In genomic region chr14:86457729-86458128, GRCh38 we compare ENCODE assay signal across 24 cellular contexts.
"Had no signal": no experiment of that assay in that cellular context is flagged by ENCODE, and none has a peak within 500 bp of the region (broad histone marks: within the 10 kb centered on the region; RNA-seq: fewer than 3 reads in every experiment).

No MANE protein-coding gene starts in this region.

- DNase-seq: cortex of kidney; dermis blood vessel endothelial cell; dorsolateral prefrontal cortex; effector CD4-positive, alpha-beta T cell; effector CD8-positive, alpha-beta T cell; effector memory CD4-positive, alpha-beta T cell; effector memory CD8-positive, alpha-beta T cell; endodermal cell; erythroblast; esophagus squamous epithelium; foreskin fibroblast; foreskin keratinocyte; foreskin melanocyte; gastrocnemius medialis; head of caudate nucleus; heart left ventricle; heart right ventricle; hippocampal formation had no signal

- H3K4me2 ChIP-seq: hepatocyte had no signal

- H3K27me3 ChIP-seq: dorsolateral prefrontal cortex, esophagus muscularis mucosa, esophagus squamous epithelium, foreskin keratinocyte, gastrocnemius medialis, gastroesophageal sphincter, heart left ventricle, heart right ventricle, hepatocyte had no signal

- H3K9me3 ChIP-seq: esophagus muscularis mucosa, esophagus squamous epithelium, gastrocnemius medialis, gastroesophageal sphincter had no signal

- H3K36me3 ChIP-seq: esophagus muscularis mucosa, esophagus squamous epithelium, gastrocnemius medialis, gastroesophageal sphincter, heart left ventricle, heart right ventricle had no signal

- H3K4me3 ChIP-seq: coronary artery, dorsolateral prefrontal cortex, esophagus muscularis mucosa, esophagus squamous epithelium, gastrocnemius medialis, gastroesophageal sphincter, heart left ventricle, heart right ventricle, hepatocyte had no signal

- H3K27ac ChIP-seq: coronary artery, dorsolateral prefrontal cortex, epithelial cell of prostate, esophagus muscularis mucosa, esophagus squamous epithelium, foreskin keratinocyte, gastrocnemius medialis, gastroesophageal sphincter, heart left ventricle, heart right ventricle, hepatocyte had no signal

- H3K79me2 ChIP-seq: hepatocyte had no signal

- H3K4me1 ChIP-seq: esophagus muscularis mucosa, esophagus squamous epithelium, foreskin keratinocyte, gastrocnemius medialis, gastroesophageal sphincter, heart left ventricle, heart right ventricle had no signal

- H2AFZ ChIP-seq: hepatocyte had no signal

- ATAC-seq: effector memory CD8-positive, alpha-beta T cell; esophagus mucosa; foreskin keratinocyte; gastrocnemius medialis; gastroesophageal sphincter; heart left ventricle; heart right ventricle had no signal
